Comparison of ENCODE assay signal across 8 cellular contexts in the genomic region with DNA sequence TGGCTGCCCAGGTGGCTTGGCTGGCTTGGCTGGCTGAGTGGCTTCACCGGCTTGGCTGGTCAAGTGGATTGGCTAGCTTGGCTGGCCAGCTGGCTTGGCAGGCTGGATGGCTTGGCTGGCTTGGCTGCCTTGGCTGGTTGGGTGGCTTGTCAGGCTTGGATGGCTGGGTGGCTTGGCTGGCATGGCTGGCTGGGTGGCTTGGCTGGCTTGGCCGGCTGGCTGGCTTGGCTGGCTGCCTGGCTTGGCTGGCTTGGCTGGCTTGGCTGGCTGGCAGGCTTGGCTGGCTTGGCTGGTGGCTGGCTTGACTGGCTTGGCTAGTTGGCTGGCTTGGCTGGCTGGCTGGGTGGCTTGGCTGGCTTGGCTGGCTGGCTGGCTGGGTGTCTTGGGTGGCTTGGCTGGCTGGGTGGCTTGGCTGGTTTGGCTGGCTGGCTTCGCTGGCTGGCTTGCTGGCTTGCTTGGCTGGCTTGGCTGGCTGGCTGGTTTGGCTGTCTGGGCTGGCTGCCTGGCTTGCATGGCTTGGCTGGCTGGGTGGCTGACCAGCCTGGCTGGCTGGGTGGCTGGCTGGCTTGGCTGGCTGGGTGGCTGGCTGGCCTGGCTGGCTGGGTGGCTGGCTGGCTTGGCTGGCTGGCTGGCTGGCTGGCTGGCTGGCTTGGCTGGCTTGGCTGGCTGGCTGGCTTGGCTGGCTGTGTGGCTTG.
DNase-seq lines count a peak whose midpoint lies in the region; ATAC-seq and TF ChIP-seq lines count a peak whose summit lies in the region.
"Not testable (repeated sequence)": the region's sequence is repeated elsewhere in the genome, so short reads cannot be mapped to it uniquely, and the experiment has no call there.

No MANE protein-coding gene starts in this region.

- not testable (repeated sequence) for H3K27ac Mint-ChIP-seq in naive thymus-derived CD8-positive, alpha-beta T cell

- not testable (repeated sequence) for TF ChIP-seq EP300 in upper lobe of left lung (IDR thresholded peaks at IDR 0.05)

- H3K27me3 ChIP-seq in MG63, upper lobe of left lung: not testable (repeated sequence)

- H3K9me3 Mint-ChIP-seq in naive thymus-derived CD8-positive, alpha-beta T cell = not testable (repeated sequence)

- H3K4me1 ChIP-seq in upper lobe of left lung = not testable (repeated sequence)

- H3K4me1 Mint-ChIP-seq in naive thymus-derived CD8-positive, alpha-beta T cell = not testable (repeated sequence)

- TF ChIP-seq CTCF in upper lobe of left lung (IDR thresholded peaks at IDR 0.05) = not testable (repeated sequence)

- not testable (repeated sequence) for H3K27me3 Mint-ChIP-seq in naive thymus-derived CD8-positive, alpha-beta T cell

- not testable (repeated sequence) for H3K36me3 ChIP-seq in MG63, upper lobe of left lung

- peaks cover 15% of the 10 kb centered on the region for H3K9me3 ChIP-seq in MG63
- peaks cover 0 to 14% (median 0%) of the 10 kb centered on the region in 4 donors for H3K9me3 ChIP-seq in upper lobe of left lung

- POLR2A ChIA-PET in naive thymus-derived CD8-positive, alpha-beta T cell (lab: Charles Lee) = not testable (repeated sequence)

- H3K27ac ChIP-seq in upper lobe of left lung = not testable (repeated sequence)

- not testable (repeated sequence) for H3K4me3 ChIP-seq in MG63, upper lobe of left lung

- TF ChIP-seq POLR2A in upper lobe of left lung (IDR thresholded peaks at IDR 0.05) = not testable (repeated sequence)

- H3K36me3 Mint-ChIP-seq in naive thymus-derived CD8-positive, alpha-beta T cell = not testable (repeated sequence)

- intact Hi-C loops in left cardiac atrium (cut with DNase I) = not testable (repeated sequence)

- H3K4me3 Mint-ChIP-seq in naive thymus-derived CD8-positive, alpha-beta T cell = not testable (repeated sequence)

- peak; percentile 30 for DNase-seq in MG63
- peak; percentile 2 to 5 for DNase-seq in activated CD4-positive, alpha-beta T cell treated with anti-CD3 and anti-CD28 coated beads for 4 hours
- DNase-seq in activated T-helper 1 cell treated with Interleukin-2 at 50 U/mL for 16 hours (ENCODE audit: low read depth) = peak; percentile 7
- DNase-seq in cerebellar cortex (ENCODE audit: low spot score) = peak; percentile 6
- peak; percentile 36 for DNase-seq in left cardiac atrium
- peak in 9 of 10 donors; percentile 0 to 65 (median 3) for DNase-seq in naive thymus-derived CD8-positive, alpha-beta T cell
- DNase-seq in stimulated activated CD4-positive, alpha-beta T cell treated with anti-CD3 and anti-CD28 coated beads, Interleukin-15, amount 100 ng/mL, for 24 hours = peak; percentile 4
- peak; percentile 24 to 88 for DNase-seq in upper lobe of left lung

- ATAC-seq in left cardiac atrium; naive thymus-derived CD8-positive, alpha-beta T cell: not testable (repeated sequence)
- ATAC-seq in upper lobe of left lung (ENCODE audit: low FRiP score in 2 of 2) = peak in 1 of 2 donors; percentile 56

- WGBS in upper lobe of left lung, 2 donors = 62 to 83% methylated on average over 2 to 3 of the region's 3 CpGs

Comparison
In these comparisons a context has a peak if more than half of its experiments do, and no peak if none do; other contexts are left out.
1. DNase-seq: peak in every context shown above with its lines; median percentile 56 in upper lobe of left lung; 36 in left cardiac atrium; 30 in MG63; 7 in activated T-helper 1 cell treated with Interleukin-2 at 50 U/mL for 16 hours; 6 in cerebellar cortex; 4 in stimulated activated CD4-positive, alpha-beta T cell treated with anti-CD3 and anti-CD28 coated beads, Interleukin-15, amount 100 ng/mL, for 24 hours; 4 in activated CD4-positive, alpha-beta T cell treated with anti-CD3 and anti-CD28 coated beads for 4 hours; 3 in naive thymus-derived CD8-positive, alpha-beta T cell.